In the genomic region with DNA sequence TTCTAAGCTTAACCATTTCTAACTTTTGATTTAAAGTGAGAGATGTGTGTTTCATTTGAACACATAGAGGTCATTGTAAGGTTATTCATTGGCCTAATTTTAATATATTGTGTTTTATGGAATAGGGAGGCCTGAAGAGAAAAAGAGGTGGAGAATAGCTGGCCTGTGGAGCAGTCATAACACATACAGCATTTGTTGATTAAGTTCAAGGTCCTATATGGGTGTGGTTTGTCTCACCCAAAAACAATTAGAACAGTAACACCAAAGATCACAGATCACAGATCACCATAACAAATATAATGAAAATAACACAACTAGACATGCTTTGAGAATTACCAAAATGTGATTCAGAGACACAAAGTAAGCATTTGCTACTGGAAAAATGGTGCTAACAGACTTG, we compare ENCODE assay signal across 1 cellular context.
TF ChIP-seq lines count a peak whose summit lies in the region.

No MANE protein-coding gene starts in this region.

TF ChIP-seq in HepG2, 621 proteins besides CTCF, POLR2A, EP300 and RAD21 (continued from another document):
- TF ChIP-seq PRPF4 (IDR thresholded peaks at IDR 0.05; ENCODE audit: low read depth, low read length, poor library complexity, severe bottlenecking), result no peak
- TF ChIP-seq ZNF7 (CRISPR knock-in tag; IDR thresholded peaks at IDR 0.05), result no peak
- TF ChIP-seq, protein P1, sequence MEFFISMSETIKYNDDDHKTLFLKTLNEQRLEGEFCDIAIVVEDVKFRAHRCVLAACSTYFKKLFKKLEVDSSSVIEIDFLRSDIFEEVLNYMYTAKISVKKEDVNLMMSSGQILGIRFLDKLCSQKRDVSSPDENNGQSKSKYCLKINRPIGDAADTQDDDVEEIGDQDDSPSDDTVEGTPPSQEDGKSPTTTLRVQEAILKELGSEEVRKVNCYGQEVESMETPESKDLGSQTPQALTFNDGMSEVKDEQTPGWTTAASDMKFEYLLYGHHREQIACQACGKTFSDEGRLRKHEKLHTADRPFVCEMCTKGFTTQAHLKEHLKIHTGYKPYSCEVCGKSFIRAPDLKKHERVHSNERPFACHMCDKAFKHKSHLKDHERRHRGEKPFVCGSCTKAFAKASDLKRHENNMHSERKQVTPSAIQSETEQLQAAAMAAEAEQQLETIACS (CRISPR knock-in tag; IDR thresholded peaks at IDR 0.05), result no peak
- TF ChIP-seq POLR2AphosphoS5 (IDR thresholded peaks at IDR 0.05; ENCODE audit: low read depth, low read length), result no peak
- TF ChIP-seq, protein P2, sequence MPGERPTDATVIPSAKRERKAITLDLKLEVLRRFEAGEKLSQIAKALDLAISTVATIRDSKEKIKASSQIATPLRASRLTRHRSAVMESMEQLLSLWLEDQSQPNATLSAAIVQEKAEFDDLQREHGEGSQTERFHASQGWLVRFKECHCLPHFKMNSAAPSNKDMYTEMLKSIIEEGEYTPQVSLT (CRISPR knock-in tag; IDR thresholded peaks at IDR 0.05; ENCODE audit: borderline replicate concordance, low read depth), result no peak
- TF ChIP-seq ZBTB3 (CRISPR knock-in tag; IDR thresholded peaks at IDR 0.05; ENCODE audit: borderline replicate concordance, low read depth), result no peak
- no peak for TF ChIP-seq ZBTB21 (CRISPR knock-in tag; IDR thresholded peaks at IDR 0.05)
- no peak for TF ChIP-seq ZIK1 (CRISPR knock-in tag; IDR thresholded peaks at IDR 0.05; ENCODE audit: borderline replicate concordance, low read depth)
- no peak for TF ChIP-seq HCFC1 (IDR thresholded peaks at IDR 0.05; ENCODE audit: low read depth, low read length)
- TF ChIP-seq ZFP1 (CRISPR knock-in tag; IDR thresholded peaks at IDR 0.05), result no peak
- TF ChIP-seq JARID2 (CRISPR knock-in tag; IDR thresholded peaks at IDR 0.05; ENCODE audit: insufficient replicate concordance), result no peak
- TF ChIP-seq MIXL1 (CRISPR knock-in tag; IDR thresholded peaks at IDR 0.05), result no peak
- TF ChIP-seq CHD2 (IDR thresholded peaks at IDR 0.05; ENCODE audit: low read depth, low read length), result no peak
- TF ChIP-seq ZNF598 (CRISPR knock-in tag; IDR thresholded peaks at IDR 0.05; ENCODE audit: borderline replicate concordance), result no peak
- no peak for TF ChIP-seq SMYD3 (CRISPR knock-in tag; IDR thresholded peaks at IDR 0.05)
- TF ChIP-seq, protein P3, sequence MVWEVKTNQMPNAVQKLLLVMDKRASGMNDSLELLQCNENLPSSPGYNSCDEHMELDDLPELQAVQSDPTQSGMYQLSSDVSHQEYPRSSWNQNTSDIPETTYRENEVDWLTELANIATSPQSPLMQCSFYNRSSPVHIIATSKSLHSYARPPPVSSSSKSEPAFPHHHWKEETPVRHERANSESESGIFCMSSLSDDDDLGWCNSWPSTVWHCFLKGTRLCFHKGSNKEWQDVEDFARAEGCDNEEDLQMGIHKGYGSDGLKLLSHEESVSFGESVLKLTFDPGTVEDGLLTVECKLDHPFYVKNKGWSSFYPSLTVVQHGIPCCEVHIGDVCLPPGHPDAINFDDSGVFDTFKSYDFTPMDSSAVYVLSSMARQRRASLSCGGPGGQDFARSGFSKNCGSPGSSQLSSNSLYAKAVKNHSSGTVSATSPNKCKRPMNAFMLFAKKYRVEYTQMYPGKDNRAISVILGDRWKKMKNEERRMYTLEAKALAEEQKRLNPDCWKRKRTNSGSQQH (CRISPR knock-in tag; IDR thresholded peaks at IDR 0.05; ENCODE audit: low read depth), result no peak
- no peak for TF ChIP-seq ZNF343 (CRISPR knock-in tag; IDR thresholded peaks at IDR 0.05)
TF ChIP-seq in HepG2: peak in this region for 0.
